Comparison of ENCODE assay signal across 9 cellular contexts in genomic region chr10:69043931-69044531, GRCh38. TPM values are rescaled to one million over a fixed set of nuclear protein-coding genes. Genes with fewer than 3 reads are reported as not detected.
A peak's percentile ranks its signal among the peaks of the same experiment; 100 is the strongest.
DNase-seq lines count a peak whose midpoint lies in the region; ATAC-seq and TF ChIP-seq lines count a peak whose summit lies in the region.
"Had no signal": no experiment of that assay in that cellular context is flagged by ENCODE, and none has a peak within 500 bp of the region (broad histone marks: within the 10 kb centered on the region; RNA-seq: fewer than 3 reads in every experiment).

No MANE protein-coding gene starts in this region.

- H3K36me3 ChIP-seq in gastrocnemius medialis: no peaks in the 10 kb centered on the region
- H3K36me3 ChIP-seq in prostate gland: no peaks in the 10 kb centered on the region
- H3K36me3 ChIP-seq: SJSA1 had no signal

- no peaks in the 10 kb centered on the region for H3K27me3 Mint-ChIP-seq in activated CD4-positive, alpha-beta T cell treated with anti-CD3 and anti-CD28 coated beads, Interleukin-2, amount 10 ng/mL, durations not matched to agents 24 days and 14 days
- no peaks in the 10 kb centered on the region for H3K27me3 Mint-ChIP-seq in naive thymus-derived CD8-positive, alpha-beta T cell

- no peaks in the 10 kb centered on the region for H3K27me3 ChIP-seq in gastrocnemius medialis
- H3K27me3 ChIP-seq in prostate gland (replicated peaks; ENCODE audit: insufficient read depth): no peaks in the 10 kb centered on the region
- H3K27me3 ChIP-seq: SJSA1 had no signal

- POLR2A ChIA-PET in naive thymus-derived CD8-positive, alpha-beta T cell (lab: Charles Lee): no interaction called here

- TF ChIP-seq POLR2A in gastrocnemius medialis (IDR thresholded peaks at IDR 0.05) (no peak), prostate gland (IDR thresholded peaks at IDR 0.05) (no peak)

- no peak for TF ChIP-seq CTCF in gastrocnemius medialis (IDR thresholded peaks at IDR 0.05 in 4 of 5, conservative IDR thresholded peaks at IDR 0.05 in 1 of 5)
- TF ChIP-seq CTCF in prostate gland (IDR thresholded peaks at IDR 0.05): no peak

- H3K9me3 Mint-ChIP-seq in activated CD4-positive, alpha-beta T cell treated with anti-CD3 and anti-CD28 coated beads, Interleukin-2, amount 10 ng/mL, durations not matched to agents 24 days and 14 days: no peaks in the 10 kb centered on the region
- no peaks in the 10 kb centered on the region for H3K9me3 Mint-ChIP-seq in naive thymus-derived CD8-positive, alpha-beta T cell

- 68% methylated on average over 10 of the region's 10 CpGs for WGBS in prostate gland

- no peak overlapping the region for H3K4me3 ChIP-seq in gastrocnemius medialis
- H3K4me3 ChIP-seq in prostate gland: no peak overlapping the region
- H3K4me3 ChIP-seq: SJSA1 had no signal

- peak; percentile 69 for DNase-seq in activated CD4-positive, alpha-beta T cell treated with anti-CD3 and anti-CD28 coated beads, Interleukin-2, amount 10 ng/mL, durations not matched to agents 24 days and 14 days
- peak in 1 of 10 donors; percentile 20 for DNase-seq in naive thymus-derived CD8-positive, alpha-beta T cell
- DNase-seq in DMS79 (lab: John Stamatoyannopoulos, UW) (no peak), gastrocnemius medialis (no peak), prostate gland (ENCODE audit: low spot score) (no peak), NCI-H1417 treated with DMSO at 0.1 percent for 48 hours (lab: John Stamatoyannopoulos, UW) (no peak)

- ATAC-seq in GM18868 (IDR thresholded peaks at IDR 0.05; ENCODE audit: unreplicated experiment): peak; percentile 41
- peak; percentile 46 for ATAC-seq in HG02852 (IDR thresholded peaks at IDR 0.05; ENCODE audit: unreplicated experiment)
- ATAC-seq in naive thymus-derived CD8-positive, alpha-beta T cell: peak; percentile 42 to 43
- no peak for ATAC-seq in gastrocnemius medialis

- intact Hi-C loops in activated CD4-positive, alpha-beta T cell treated with anti-CD3 and anti-CD28 coated beads, Interleukin-2, amount 10 ng/mL, durations not matched to agents 24 days and 14 days (cut with micrococcal nuclease): loop anchor here (2.0 kb wide), 2 partner anchors 13 to 39 kb away; no protein-coding TSS in a partner anchor
- intact Hi-C loops in gastrocnemius medialis (cut with DNase I; ENCODE audit: low total_unique reads) (no loop called here), prostate gland (cut with DNase I) (no loop called here)

- H3K4me1 ChIP-seq in gastrocnemius medialis: no peaks in the 10 kb centered on the region
- H3K4me1 ChIP-seq in prostate gland (replicated peaks): no peaks in the 10 kb centered on the region
- H3K4me1 ChIP-seq: SJSA1 had no signal

- peak overlapping the region; percentile 51 for H3K4me3 Mint-ChIP-seq in activated CD4-positive, alpha-beta T cell treated with anti-CD3 and anti-CD28 coated beads, Interleukin-2, amount 10 ng/mL, durations not matched to agents 24 days and 14 days
- peak overlapping the region in 8 of 10 donors; percentile 11 to 71 (median 46) for H3K4me3 Mint-ChIP-seq in naive thymus-derived CD8-positive, alpha-beta T cell

- H3K36me3 Mint-ChIP-seq in activated CD4-positive, alpha-beta T cell treated with anti-CD3 and anti-CD28 coated beads, Interleukin-2, amount 10 ng/mL, durations not matched to agents 24 days and 14 days (ENCODE audit: low read depth): no peaks in the 10 kb centered on the region
- H3K36me3 Mint-ChIP-seq in naive thymus-derived CD8-positive, alpha-beta T cell: no peaks in the 10 kb centered on the region

- H3K9me3 ChIP-seq in gastrocnemius medialis (no peaks in the 10 kb centered on the region), prostate gland (no peaks in the 10 kb centered on the region)
- H3K9me3 ChIP-seq: SJSA1 had no signal

- in situ Hi-C loops in gastrocnemius medialis (cut with MboI; ENCODE audit: low sequenced_read_pairs in 4 of 4): no loop called here

- H3K4me1 Mint-ChIP-seq in activated CD4-positive, alpha-beta T cell treated with anti-CD3 and anti-CD28 coated beads, Interleukin-2, amount 10 ng/mL, durations not matched to agents 24 days and 14 days: peaks cover 40% of the 10 kb centered on the region
- peaks cover 5 to 49% (median 22%) of the 10 kb centered on the region in 4 donors for H3K4me1 Mint-ChIP-seq in naive thymus-derived CD8-positive, alpha-beta T cell

- no peak overlapping the region for H3K27ac ChIP-seq in gastrocnemius medialis
- H3K27ac ChIP-seq in prostate gland: no peak overlapping the region
- H3K27ac ChIP-seq: SJSA1 had no signal

- peak overlapping the region; percentile 99 for H3K27ac Mint-ChIP-seq in activated CD4-positive, alpha-beta T cell treated with anti-CD3 and anti-CD28 coated beads, Interleukin-2, amount 10 ng/mL, durations not matched to agents 24 days and 14 days
- peak overlapping the region; percentile 18 to 96 (median 88) for H3K27ac Mint-ChIP-seq in naive thymus-derived CD8-positive, alpha-beta T cell

RNA-seq across cellular contexts. Expression of gene SRGN, which starts 43.9 kb away (rescaled TPM):
- total RNA-seq in activated CD4-positive, alpha-beta T cell treated with anti-CD3 and anti-CD28 coated beads, Interleukin-2, amount 10 ng/mL, durations not matched to agents 24 days and 14 days: 996 and 999 TPM in 2 replicates
- total RNA-seq in naive thymus-derived CD8-positive, alpha-beta T cell: 10 to 100 TPM; 70.7 to 74.4 TPM
- polyA plus RNA-seq in naive thymus-derived CD8-positive, alpha-beta T cell: 100 to 1,000 TPM in 2 of 3 donors, 10 to 100 TPM in 1; 80.3 to 301 (median 110) TPM
- total RNA-seq in gastrocnemius medialis (10 to 100 TPM; 27.1 to 73.1 (median 37.8) TPM), prostate gland (10 to 100 TPM; 29.1 to 44.3 TPM)

RNA-seq across cellular contexts. Expression of gene KIFBP, which starts 55.4 kb away (rescaled TPM):
- total RNA-seq in activated CD4-positive, alpha-beta T cell treated with anti-CD3 and anti-CD28 coated beads, Interleukin-2, amount 10 ng/mL, durations not matched to agents 24 days and 14 days: 15.0 TPM in 2 replicates
- 10 to 100 TPM; 12.6 to 15.6 TPM for total RNA-seq in naive thymus-derived CD8-positive, alpha-beta T cell
- 1 to 10 TPM; 2.2 to 4.4 (median 2.4) TPM for polyA plus RNA-seq in naive thymus-derived CD8-positive, alpha-beta T cell
- 10 to 100 TPM; 24.0 to 41.3 (median 33.9) TPM for total RNA-seq in gastrocnemius medialis
- 10 to 100 TPM; 37.3 to 46.7 TPM for total RNA-seq in prostate gland

Comparison
In these comparisons a context has a peak if more than half of its experiments do, and no peak if none do; other contexts are left out.
1. ATAC-seq: peak in GM18868 (single experiment), HG02852 (single experiment) and naive thymus-derived CD8-positive, alpha-beta T cell (2 of 2); none in gastrocnemius medialis (0 of 2).
2. RNA of gene SRGN, which starts 43.9 kb away (total RNA-seq): 996 to 999 TPM in activated CD4-positive, alpha-beta T cell treated with anti-CD3 and anti-CD28 coated beads, Interleukin-2, amount 10 ng/mL, durations not matched to agents 24 days and 14 days; 70.7 to 74.4 TPM in naive thymus-derived CD8-positive, alpha-beta T cell, 29.1 to 44.3 TPM in prostate gland and 27.1 to 73.1 TPM in gastrocnemius medialis; every median in the first group is over 10 times any median in the second.